8 cellular contexts compared by ENCODE assay signal in genomic region chr1:169483500-169483966, GRCh38. TPM values are rescaled to one million over a fixed set of nuclear protein-coding genes. Genes with fewer than 3 reads are reported as not detected.
DNase-seq lines count a peak whose midpoint lies in the region; ATAC-seq, FAIRE-seq and TF ChIP-seq lines count a peak whose summit lies in the region.

No MANE protein-coding gene starts in this region.

- DNase-seq in A549 (ENCODE audit: low read depth in 1 of 2, low spot score in 1 of 2), result no peak
- no peak for DNase-seq in ascending aorta (ENCODE audit: low spot score in 2 of 2)
- DNase-seq in left kidney (ENCODE audit: low read depth, low spot score), result peak; percentile 90
- peak; percentile 68 for DNase-seq in ureter (ENCODE audit: low spot score)
- no peak for DNase-seq in activated effector memory CD4-positive, alpha-beta T cell treated with anti-CD3 and anti-CD28 coated beads, Interleukin-2, amount 50 U/mL, for 16 hours
- DNase-seq in activated gamma-delta T cell treated with Interleukin-2 at 50 U/mL for 16 hours, result no peak

- no peak overlapping the region; the same call in 1 of the 2 replicates for H3K9ac ChIP-seq in HUES48 (ENCODE audit: low read depth, low read length)

- H3K4me1 ChIP-seq in A549 (peaks cover 18% of the 10 kb centered on the region; the same call in 2 of the 3 replicates), HUES48 (ENCODE audit: control insufficient read depth, insufficient read depth, low read length) (peaks cover 75% of the 10 kb centered on the region), ascending aorta (peaks cover 0 to 27% of the 10 kb centered on the region in 2 donors)

- intact Hi-C loops in ascending aorta (cut with DNase I), result loop anchor here (10.0 kb wide), 4 partner anchors 879 to 1929 kb away; partner anchors contain the start of genes CREG1, DCAF6 and MPC2

- H3K9me3 ChIP-seq in A549 (no peaks in the 10 kb centered on the region), HUES48 (ENCODE audit: control insufficient read depth, insufficient read depth, low read length) (no peaks in the 10 kb centered on the region), ascending aorta (no peaks in the 10 kb centered on the region)

- 88% methylated on average over 5 of the region's 5 CpGs for WGBS in A549 (ENCODE audit: missing lambda C conversion rate)

- POLR2A ChIA-PET in A549 (lab: Yijun Ruan, JAX), result no interaction called here

- ATAC-seq in A549 (no peak), HG03097 (IDR thresholded peaks at IDR 0.05; ENCODE audit: low FRiP score, unreplicated experiment) (no peak)

- H3K27ac ChIP-seq in A549 (no peak overlapping the region), HUES48 (ENCODE audit: low read depth, low read length) (no peak overlapping the region), ascending aorta (peak overlapping the region in 1 of 2 donors; percentile 19)

- peak overlapping the region; percentile 82 for H3K4me2 ChIP-seq in A549

- H3K27me3 ChIP-seq in HUES48 (ENCODE audit: control insufficient read depth, insufficient read depth, low read length) (no peaks in the 10 kb centered on the region), ascending aorta (no peaks in the 10 kb centered on the region)

- TF ChIP-seq CTCF in A549 (IDR thresholded peaks at IDR 0.05), result no peak
- TF ChIP-seq CTCF in ascending aorta (IDR thresholded peaks at IDR 0.05), result no peak

- CTCF ChIA-PET in A549 (lab: Yijun Ruan, JAX), result no interaction called here

- no peak for TF ChIP-seq POLR2A in A549 (IDR thresholded peaks at IDR 0.05; ENCODE audit: low read length)

- TF ChIP-seq RAD21 in A549 (conservative IDR thresholded peaks at IDR 0.05 in 1 of 2, IDR thresholded peaks at IDR 0.05 in 1 of 2), result no peak

- H3K36me3 ChIP-seq in HUES48 (ENCODE audit: control insufficient read depth, insufficient read depth, low read length) (no peaks in the 10 kb centered on the region), ascending aorta (no peaks in the 10 kb centered on the region)

- no peak for FAIRE-seq in A549 (lab: Jason Lieb, UNC)

- no peak for TF ChIP-seq EP300 in A549 (IDR thresholded peaks at IDR 0.05)

- H3K4me3 ChIP-seq in A549 (no peak overlapping the region), HUES48 (ENCODE audit: low read depth, low read length) (peak overlapping the region; percentile 83), ascending aorta (peak overlapping the region; percentile 80 to 98)

TF ChIP-seq in A549, 52 proteins besides CTCF, POLR2A, EP300 and RAD21:
- TF ChIP-seq E2F6 (IDR thresholded peaks at IDR 0.05; ENCODE audit: borderline replicate concordance, low read depth), result no peak
- no peak for TF ChIP-seq FOSL2 (IDR thresholded peaks at IDR 0.05)
- no peak for TF ChIP-seq FOSL2 (CRISPR knock-in tag; IDR thresholded peaks at IDR 0.05)
- no peak for TF ChIP-seq ESRRA (IDR thresholded peaks at IDR 0.05; ENCODE audit: borderline replicate concordance, low read length)
- TF ChIP-seq MAX (IDR thresholded peaks at IDR 0.05), result no peak
- no peak for TF ChIP-seq CHD4 (IDR thresholded peaks at IDR 0.05; ENCODE audit: borderline replicate concordance)
- TF ChIP-seq RNF2 (IDR thresholded peaks at IDR 0.05; ENCODE audit: borderline replicate concordance, low read depth), result no peak
- no peak for TF ChIP-seq MYC (IDR thresholded peaks at IDR 0.05; ENCODE audit: borderline replicate concordance, low read length)
- TF ChIP-seq CBX8 (IDR thresholded peaks at IDR 0.05), result no peak
- TF ChIP-seq FOXS1 (CRISPR knock-in tag; IDR thresholded peaks at IDR 0.05), result no peak
- TF ChIP-seq CEBPB (IDR thresholded peaks at IDR 0.05), result no peak
- no peak for TF ChIP-seq HES2 (IDR thresholded peaks at IDR 0.05)
- no peak for TF ChIP-seq PHF8 (IDR thresholded peaks at IDR 0.05; ENCODE audit: borderline replicate concordance, low read depth)
- TF ChIP-seq TP53 (CRISPR knock-in tag; IDR thresholded peaks at IDR 0.05), result no peak
- TF ChIP-seq NFE2L2 (conservative IDR thresholded peaks at IDR 0.05; ENCODE audit: low read length), result no peak
- no peak for TF ChIP-seq RCOR1 (IDR thresholded peaks at IDR 0.05; ENCODE audit: low read depth, low read length)
- TF ChIP-seq REST (IDR thresholded peaks at IDR 0.05), result no peak
- no peak for TF ChIP-seq HOXB5 (CRISPR knock-in tag; IDR thresholded peaks at IDR 0.05)
- no peak for TF ChIP-seq EHF (CRISPR knock-in tag; IDR thresholded peaks at IDR 0.05)
- TF ChIP-seq ZSCAN20 (CRISPR knock-in tag; IDR thresholded peaks at IDR 0.05), result no peak
- TF ChIP-seq KDM5A (IDR thresholded peaks at IDR 0.05), result no peak

RNA-seq across cellular contexts. Expression of gene SLC19A2, which starts 2.2 kb away (rescaled TPM):
- polyA plus RNA-seq in A549 (2011; rRNA removed), result 11.7 and 13.3 TPM in 2 replicates
- 3.4 and 4.7 TPM in 2 replicates for polyA plus RNA-seq in A549 (2012; cell fraction: cytosol; rRNA removed)
- polyA plus RNA-seq in A549 (2012; cell fraction: nucleus; rRNA removed), result 4.7 and 5.7 TPM in 2 replicates
- 4.5 to 5.2 TPM (median 4.7 TPM) in 3 replicates for polyA plus RNA-seq in A549 (2017; fragmentation: RNase III; extraction: RNeasy Plus Mini Kit Qiagen cat#74134 plus additional on column Dnase treatment)
- polyA minus RNA-seq in A549 (2011; rRNA and poly(A)+ RNA removed), result 9.1 and 9.6 TPM in 2 replicates
- 36.7 TPM for total RNA-seq in ascending aorta
- 20.9 TPM for total RNA-seq in ureter

RNA-seq across cellular contexts. Expression of gene CCDC181, which starts 56.3 kb away (rescaled TPM):
- polyA plus RNA-seq in A549 (2011; rRNA removed) (0.26 and 0.35 TPM in 2 replicates), A549 (2017; fragmentation: RNase III; extraction: RNeasy Plus Mini Kit Qiagen cat#74134 plus additional on column Dnase treatment) (0.14 to 0.26 TPM (median 0.20 TPM) in 3 replicates)
- polyA plus RNA-seq in A549 (2012; cell fraction: cytosol; rRNA removed), result 0.03 and 0.07 TPM in 2 replicates
- polyA plus RNA-seq in A549 (2012; cell fraction: nucleus; rRNA removed), result not detected in 2 replicates
- 0.17 TPM in 1 of 2 replicates, not detected in the other for polyA minus RNA-seq in A549 (2011; rRNA and poly(A)+ RNA removed)
- total RNA-seq in ascending aorta (not detected), ureter (1.9 TPM)

Comparison
In these comparisons a context has a peak if more than half of its experiments do, and no peak if none do; other contexts are left out.
1. DNase-seq: peak in left kidney (single experiment) and ureter (single experiment); none in A549 (0 of 2), ascending aorta (0 of 2), activated effector memory CD4-positive, alpha-beta T cell treated with anti-CD3 and anti-CD28 coated beads, Interleukin-2, amount 50 U/mL, for 16 hours (single experiment) and activated gamma-delta T cell treated with Interleukin-2 at 50 U/mL for 16 hours (single experiment).